ENCODE assay signal across 15 cellular contexts in genomic region chr17:29847118-29847517, GRCh38.
"Had no signal": no experiment of that assay in that cellular context is flagged by ENCODE, and none has a peak within 500 bp of the region (broad histone marks: within the 10 kb centered on the region; RNA-seq: fewer than 3 reads in every experiment).

No MANE protein-coding gene starts in this region.

- H3K9me3 Mint-ChIP-seq: central memory CD8-positive, alpha-beta T cell; immature natural killer cell; naive thymus-derived CD4-positive, alpha-beta T cell; neural crest cell had no signal

- H3K27me3 ChIP-seq: dorsolateral prefrontal cortex, pancreas, upper lobe of left lung, uterus had no signal

- DNase-seq: cortex of kidney; effector CD8-positive, alpha-beta T cell; immature natural killer cell; naive thymus-derived CD4-positive, alpha-beta T cell; occipital lobe; pancreas; small intestine; stimulated activated CD4-positive, alpha-beta T cell treated with anti-CD3 and anti-CD28 coated beads, Interleukin-2, amount 100 ng/mL, for 48 hours; stimulated activated naive CD4-positive, alpha-beta T cell treated with Interleukin-2 at 50 U/mL for 16 hours; upper lobe of left lung; uterus had no signal

- H3K9me3 ChIP-seq: pancreas, prostate gland, upper lobe of left lung, uterus had no signal

- H3K36me3 ChIP-seq: pancreas, prostate gland, upper lobe of left lung, uterus had no signal

- H3K27me3 Mint-ChIP-seq: central memory CD8-positive, alpha-beta T cell; naive thymus-derived CD4-positive, alpha-beta T cell had no signal

- H3K4me1 Mint-ChIP-seq: central memory CD8-positive, alpha-beta T cell had no signal

- ATAC-seq: naive thymus-derived CD4-positive, alpha-beta T cell had no signal

- H3K4me3 ChIP-seq: dorsolateral prefrontal cortex, pancreas, prostate gland, upper lobe of left lung, uterus had no signal

- H3K4me3 Mint-ChIP-seq: central memory CD8-positive, alpha-beta T cell; immature natural killer cell; naive thymus-derived CD4-positive, alpha-beta T cell; neural crest cell had no signal

- H3K27ac ChIP-seq: pancreas, prostate gland, upper lobe of left lung, uterus had no signal

- H3K27ac Mint-ChIP-seq: immature natural killer cell had no signal

- H3K4me1 ChIP-seq: prostate gland, uterus had no signal
